ENCODE assay signal across 1 cellular context in genomic region chr15:40446144-40446543, GRCh38.
TF ChIP-seq lines count a peak whose summit lies in the region.

No MANE protein-coding gene starts in this region.

TF ChIP-seq in H1, 55 proteins besides CTCF, POLR2A, EP300 and RAD21:
- TF ChIP-seq CHD1 (IDR thresholded peaks at IDR 0.05; ENCODE audit: low read depth, low read length) = no peak
- TF ChIP-seq RNF2 (IDR thresholded peaks at IDR 0.05; ENCODE audit: borderline replicate concordance, low read depth, low read length, missing control alignments, poor library complexity, severe bottlenecking) = no peak
- TF ChIP-seq GABPA (IDR thresholded peaks at IDR 0.05; ENCODE audit: borderline replicate concordance, insufficient read depth, low read length) = no peak
- no peak for TF ChIP-seq ATF3 (IDR thresholded peaks at IDR 0.05; ENCODE audit: insufficient read depth, low read depth, low read length)
- TF ChIP-seq SP4 (IDR thresholded peaks at IDR 0.05; ENCODE audit: low read length) = no peak
- no peak for TF ChIP-seq TAF7 (optimal IDR thresholded peaks at IDR 0.05; ENCODE audit: borderline replicate concordance, low read depth, low read length)
- no peak for TF ChIP-seq POLR2AphosphoS5 (IDR thresholded peaks at IDR 0.05; ENCODE audit: low read depth, low read length)
- TF ChIP-seq JUND (IDR thresholded peaks at IDR 0.05; ENCODE audit: low read length) = no peak
- no peak for TF ChIP-seq SP1 (IDR thresholded peaks at IDR 0.05; ENCODE audit: low read depth, low read length)
- TF ChIP-seq NANOG (IDR thresholded peaks at IDR 0.05; ENCODE audit: insufficient read depth, low read depth, low read length, poor library complexity, severe bottlenecking) = no peak
- no peak for TF ChIP-seq ASH2L (IDR thresholded peaks at IDR 0.05; ENCODE audit: low read length)
- no peak for TF ChIP-seq HDAC2 (IDR thresholded peaks at IDR 0.05; ENCODE audit: borderline replicate concordance in 1 of 2, low read depth in 2 of 2, low read length in 2 of 2)
- no peak for TF ChIP-seq BRCA1 (IDR thresholded peaks at IDR 0.05; ENCODE audit: low read depth, low read length)
- TF ChIP-seq CREB1 (IDR thresholded peaks at IDR 0.05) = no peak
- no peak for TF ChIP-seq SIN3A (conservative IDR thresholded peaks at IDR 0.05 in 1 of 2, IDR thresholded peaks at IDR 0.05 in 1 of 2; ENCODE audit: low read depth in 1 of 2, low read length in 2 of 2)
- TF ChIP-seq BACH1 (IDR thresholded peaks at IDR 0.05; ENCODE audit: low read length) = no peak
- no peak for TF ChIP-seq KDM5A (IDR thresholded peaks at IDR 0.05; ENCODE audit: low read length)
- no peak for TF ChIP-seq POU5F1 (IDR thresholded peaks at IDR 0.05; ENCODE audit: low read depth, low read length)
- TF ChIP-seq RXRA (IDR thresholded peaks at IDR 0.05; ENCODE audit: insufficient read depth, low read depth, low read length) = no peak
- no peak for TF ChIP-seq MAX (IDR thresholded peaks at IDR 0.05)
